In genomic region chr2:145751634-145752033, GRCh38 we compare ENCODE assay signal across 7 cellular contexts.
DNase-seq lines count a peak whose midpoint lies in the region; ATAC-seq, FAIRE-seq and TF ChIP-seq lines count a peak whose summit lies in the region.

No MANE protein-coding gene starts in this region.

- no peak for TF ChIP-seq POLR2A in sigmoid colon (IDR thresholded peaks at IDR 0.05)

- peaks cover 23% of the 10 kb centered on the region for H3K4me1 Mint-ChIP-seq in activated T-helper 2 cell treated with anti-CD3 and anti-CD28 coated beads, Interferon-gamma antibody, Interleukin-2, Interleukin-4, amounts not matched to agents 10 μg/mL and 5 μg/mL and 100 μg/mL, durations not matched to agents 14 hours and 24 hours and 36 hours (ENCODE audit: low read depth)

- H3K27ac Mint-ChIP-seq in activated T-helper 2 cell treated with anti-CD3 and anti-CD28 coated beads, Interferon-gamma antibody, Interleukin-2, Interleukin-4, amounts not matched to agents 10 μg/mL and 5 μg/mL and 100 μg/mL, durations not matched to agents 14 hours and 24 hours and 36 hours, result no peak overlapping the region

- H3K27me3 Mint-ChIP-seq in activated T-helper 2 cell treated with anti-CD3 and anti-CD28 coated beads, Interferon-gamma antibody, Interleukin-2, Interleukin-4, amounts not matched to agents 10 μg/mL and 5 μg/mL and 100 μg/mL, durations not matched to agents 14 hours and 24 hours and 36 hours (ENCODE audit: low read depth), result peaks cover 12% of the 10 kb centered on the region

- 42 to 52% methylated on average over 6 of the region's 6 CpGs for WGBS in sigmoid colon, 2 donors

- ATAC-seq in HG03025 (IDR thresholded peaks at IDR 0.05; ENCODE audit: low FRiP score, unreplicated experiment), result peak; percentile 80

- no peak for DNase-seq in GM19239 (ENCODE audit: insufficient read length, low spot score)
- DNase-seq in SIG-M5 treated with dmso at 0.1 percent for 504 hours (lab: John Stamatoyannopoulos, UW; ENCODE audit: unreplicated experiment), result peak; percentile 95
- peak; percentile 45 for DNase-seq in germinal center (ENCODE audit: low spot score)
- DNase-seq in sigmoid colon, result no peak
- DNase-seq in NCI-H128 (lab: John Stamatoyannopoulos, UW; ENCODE audit: unreplicated experiment), result no peak
- no peak for DNase-seq in activated T-helper 2 cell treated with anti-CD3 and anti-CD28 coated beads, Interferon-gamma antibody, Interleukin-2, Interleukin-4, amounts not matched to agents 10 μg/mL and 5 μg/mL and 100 μg/mL, durations not matched to agents 14 hours and 24 hours and 36 hours (ENCODE audit: low spot score)

- no peaks in the 10 kb centered on the region for H3K9me3 Mint-ChIP-seq in activated T-helper 2 cell treated with anti-CD3 and anti-CD28 coated beads, Interferon-gamma antibody, Interleukin-2, Interleukin-4, amounts not matched to agents 10 μg/mL and 5 μg/mL and 100 μg/mL, durations not matched to agents 14 hours and 24 hours and 36 hours

- intact Hi-C loops in sigmoid colon (cut with DNase I), result no loop called here
- intact Hi-C loops in activated T-helper 2 cell treated with anti-CD3 and anti-CD28 coated beads, Interferon-gamma antibody, Interleukin-2, Interleukin-4, amounts not matched to agents 10 μg/mL and 5 μg/mL and 100 μg/mL, durations not matched to agents 14 hours and 24 hours and 36 hours (cut with micrococcal nuclease), result loop anchor here (2.0 kb wide), 1 partner anchor 493 kb away; no protein-coding TSS in a partner anchor

- H3K9me3 ChIP-seq in sigmoid colon, result no peaks in the 10 kb centered on the region

- TF ChIP-seq EP300 in sigmoid colon (IDR thresholded peaks at IDR 0.05), result peak in 1 of 4 donors; percentile 33

- peaks cover 0 to 4% (median 0%) of the 10 kb centered on the region in 4 donors for H3K4me1 ChIP-seq in sigmoid colon

- no peak overlapping the region for H3K4me3 Mint-ChIP-seq in activated T-helper 2 cell treated with anti-CD3 and anti-CD28 coated beads, Interferon-gamma antibody, Interleukin-2, Interleukin-4, amounts not matched to agents 10 μg/mL and 5 μg/mL and 100 μg/mL, durations not matched to agents 14 hours and 24 hours and 36 hours (ENCODE audit: low read depth)

- no peaks in the 10 kb centered on the region for H3K36me3 Mint-ChIP-seq in activated T-helper 2 cell treated with anti-CD3 and anti-CD28 coated beads, Interferon-gamma antibody, Interleukin-2, Interleukin-4, amounts not matched to agents 10 μg/mL and 5 μg/mL and 100 μg/mL, durations not matched to agents 14 hours and 24 hours and 36 hours (ENCODE audit: low read depth)

- peak; percentile 86 for FAIRE-seq in GM19239 (lab: Jason Lieb, UNC)

- H3K27me3 ChIP-seq in sigmoid colon, result no peaks in the 10 kb centered on the region

- no peaks in the 10 kb centered on the region for H3K36me3 ChIP-seq in sigmoid colon

- H3K4me3 ChIP-seq in sigmoid colon, result no peak overlapping the region

- TF ChIP-seq CTCF in sigmoid colon (IDR thresholded peaks at IDR 0.05), result no peak

- H3K27ac ChIP-seq in sigmoid colon, result peak overlapping the region; percentile 52 to 60 (median 55)

Comparison
In these comparisons a context has a peak if more than half of its experiments do, and no peak if none do; other contexts are left out.
1. DNase-seq: peak in SIG-M5 treated with dmso at 0.1 percent for 504 hours (single experiment) and germinal center (single experiment); none in GM19239 (single experiment), sigmoid colon (single experiment), NCI-H128 (single experiment) and activated T-helper 2 cell treated with anti-CD3 and anti-CD28 coated beads, Interferon-gamma antibody, Interleukin-2, Interleukin-4, amounts not matched to agents 10 μg/mL and 5 μg/mL and 100 μg/mL, durations not matched to agents 14 hours and 24 hours and 36 hours (single experiment).